Comparison of ENCODE assay signal across 31 cellular contexts in genomic region chr2:210230984-210231383, GRCh38. TPM values are rescaled to one million over a fixed set of nuclear protein-coding genes. Genes with fewer than 3 reads are reported as not detected.
"Had no signal": no experiment of that assay in that cellular context is flagged by ENCODE, and none has a peak within 500 bp of the region (broad histone marks: within the 10 kb centered on the region; RNA-seq: fewer than 3 reads in every experiment).

No MANE protein-coding gene starts in this region.

- H3K4me1 ChIP-seq: heart right ventricle, spleen, suprapubic skin had no signal

- H3K9me3 Mint-ChIP-seq: effector memory CD8-positive, alpha-beta T cell; memory B cell; natural killer cell; neural crest cell; stimulated activated naive B cell treated with anti-CD40 and anti-IgM and Interleukin-4, amounts not matched to agents 10 μg/mL and 1 μg/mL and 100 μg/mL, for 72 hours; stimulated activated naive CD8-positive, alpha-beta T cell treated with anti-CD3 and anti-CD28 coated beads, Interleukin-15, Interleukin-2, amounts not matched to agents 100 ng/mL and 50 ng/mL, for 24 hours had no signal

- H3K36me3 ChIP-seq: esophagus squamous epithelium, heart right ventricle, neutrophil, spleen, suprapubic skin, tibial nerve, upper lobe of left lung had no signal

- H3K4me1 Mint-ChIP-seq: memory B cell; natural killer cell; neural crest cell; stimulated activated naive B cell treated with anti-CD40 and anti-IgM and Interleukin-4, amounts not matched to agents 10 μg/mL and 1 μg/mL and 100 μg/mL, for 72 hours had no signal

- H3K36me3 Mint-ChIP-seq: memory B cell; natural killer cell; stimulated activated naive B cell treated with anti-CD40 and anti-IgM and Interleukin-4, amounts not matched to agents 10 μg/mL and 1 μg/mL and 100 μg/mL, for 72 hours had no signal

- H3K27me3 ChIP-seq: tibial nerve, upper lobe of left lung had no signal

- H3K27ac Mint-ChIP-seq: effector memory CD8-positive, alpha-beta T cell; memory B cell; natural killer cell; stimulated activated naive B cell treated with anti-CD40 and anti-IgM and Interleukin-4, amounts not matched to agents 10 μg/mL and 1 μg/mL and 100 μg/mL, for 72 hours; stimulated activated naive CD8-positive, alpha-beta T cell treated with anti-CD3 and anti-CD28 coated beads, Interleukin-15, Interleukin-2, amounts not matched to agents 100 ng/mL and 50 ng/mL, for 24 hours had no signal

- ATAC-seq: effector memory CD8-positive, alpha-beta T cell; heart right ventricle; left colon; left ventricle myocardium superior; natural killer cell; psoas muscle; right cardiac atrium; stimulated activated naive B cell treated with anti-CD40 and anti-IgM and Interleukin-4, amounts not matched to agents 10 μg/mL and 1 μg/mL and 100 μg/mL, for 72 hours had no signal

- FAIRE-seq: endometrium, islet of Langerhans, urothelium cell line had no signal

- DNase-seq: cerebellar nuclear complex; cortex of kidney; effector memory CD8-positive, alpha-beta T cell; erythroblast; esophagus squamous epithelium; foreskin melanocyte; glutamatergic neuron; heart right ventricle; hippocampal formation; kidney glomerular epithelial cell; left colon; left ventricle myocardium superior; natural killer cell; psoas muscle; right cardiac atrium; spleen; stimulated activated naive B cell treated with anti-CD40 and anti-IgM and Interleukin-4, amounts not matched to agents 10 μg/mL and 1 μg/mL and 100 μg/mL, for 72 hours; upper lobe of left lung had no signal

- H3K9me3 ChIP-seq: esophagus squamous epithelium, heart right ventricle, neutrophil, psoas muscle, spleen, suprapubic skin, tibial nerve, upper lobe of left lung had no signal

- H3K4me3 ChIP-seq: esophagus squamous epithelium, heart right ventricle, lung, psoas muscle, skin epidermis, spleen, suprapubic skin, tibial nerve, upper lobe of left lung had no signal

- H3K27ac ChIP-seq: esophagus squamous epithelium, heart right ventricle, neutrophil, psoas muscle, skin epidermis, spleen, suprapubic skin, upper lobe of left lung had no signal

- H3K4me3 Mint-ChIP-seq: effector memory CD8-positive, alpha-beta T cell; memory B cell; natural killer cell; neural crest cell; stimulated activated naive B cell treated with anti-CD40 and anti-IgM and Interleukin-4, amounts not matched to agents 10 μg/mL and 1 μg/mL and 100 μg/mL, for 72 hours; stimulated activated naive CD8-positive, alpha-beta T cell treated with anti-CD3 and anti-CD28 coated beads, Interleukin-15, Interleukin-2, amounts not matched to agents 100 ng/mL and 50 ng/mL, for 24 hours had no signal

RNA-seq across cellular contexts. Expression of gene ACADL, which starts 5.7 kb away (rescaled TPM):
- total RNA-seq: dermis microvascular lymphatic vessel endothelial cell, mononuclear cell, natural killer cell, spleen had no signal
